1 cellular context compared by ENCODE assay signal in the genomic region with DNA sequence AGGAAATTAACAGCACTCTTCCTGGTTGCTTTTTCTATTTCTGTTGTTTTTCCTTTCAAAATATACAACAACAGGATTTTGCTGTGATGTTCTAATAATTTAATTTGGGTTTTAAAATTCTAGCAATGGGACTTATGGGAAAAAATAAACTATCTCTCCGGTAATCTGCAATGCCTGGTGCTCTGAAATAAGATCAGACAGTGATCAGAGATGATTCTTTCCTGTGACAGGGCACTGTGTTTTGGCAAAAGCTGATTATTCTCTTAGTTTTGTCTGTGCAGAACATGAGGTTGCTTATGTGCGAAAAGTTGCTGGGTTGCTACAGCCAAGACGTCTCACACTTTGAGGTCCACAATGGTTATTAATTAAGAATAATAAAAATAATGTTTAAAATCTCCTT.
TF ChIP-seq lines count a peak whose summit lies in the region.

No MANE protein-coding gene starts in this region.

TF ChIP-seq in SK-N-SH, 30 proteins besides CTCF, POLR2A, EP300 and RAD21 (continued from another document):
- no peak for TF ChIP-seq USF1 (IDR thresholded peaks at IDR 0.05; ENCODE audit: borderline replicate concordance, low read depth)
- TF ChIP-seq TCF12 (IDR thresholded peaks at IDR 0.05): peak; percentile 29; the same call in 1 of the 2 replicates
- TF ChIP-seq GABPA (IDR thresholded peaks at IDR 0.05; ENCODE audit: low read depth): no peak
- TF ChIP-seq TAF1 (IDR thresholded peaks at IDR 0.05; ENCODE audit: borderline replicate concordance, low read depth, low read length): no peak
- no peak for TF ChIP-seq TEAD4 (IDR thresholded peaks at IDR 0.05; ENCODE audit: borderline replicate concordance, insufficient read depth)
- TF ChIP-seq ELF1 (IDR thresholded peaks at IDR 0.05): no peak
- no peak for TF ChIP-seq JUND (IDR thresholded peaks at IDR 0.05)
- TF ChIP-seq YY1 (IDR thresholded peaks at IDR 0.05; ENCODE audit: low read depth): no peak
- no peak for TF ChIP-seq RFX5 (IDR thresholded peaks at IDR 0.05; ENCODE audit: low read length)
- no peak for TF ChIP-seq POLR2AphosphoS5 (IDR thresholded peaks at IDR 0.05; ENCODE audit: low read depth, low read length)
- TF ChIP-seq, protein P1, sequence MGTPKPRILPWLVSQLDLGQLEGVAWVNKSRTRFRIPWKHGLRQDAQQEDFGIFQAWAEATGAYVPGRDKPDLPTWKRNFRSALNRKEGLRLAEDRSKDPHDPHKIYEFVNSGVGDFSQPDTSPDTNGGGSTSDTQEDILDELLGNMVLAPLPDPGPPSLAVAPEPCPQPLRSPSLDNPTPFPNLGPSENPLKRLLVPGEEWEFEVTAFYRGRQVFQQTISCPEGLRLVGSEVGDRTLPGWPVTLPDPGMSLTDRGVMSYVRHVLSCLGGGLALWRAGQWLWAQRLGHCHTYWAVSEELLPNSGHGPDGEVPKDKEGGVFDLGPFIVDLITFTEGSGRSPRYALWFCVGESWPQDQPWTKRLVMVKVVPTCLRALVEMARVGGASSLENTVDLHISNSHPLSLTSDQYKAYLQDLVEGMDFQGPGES (IDR thresholded peaks at IDR 0.05; ENCODE audit: low read depth, low read length): no peak
- no peak for TF ChIP-seq FOXM1 (IDR thresholded peaks at IDR 0.05; ENCODE audit: low read depth)
- TF ChIP-seq CHD2 (IDR thresholded peaks at IDR 0.05; ENCODE audit: low read length, partially characterized antibody): peak; percentile 78
- no peak for TF ChIP-seq NFIC (IDR thresholded peaks at IDR 0.05; ENCODE audit: borderline replicate concordance)
- TF ChIP-seq MAX (IDR thresholded peaks at IDR 0.05; ENCODE audit: low read depth): no peak
- TF ChIP-seq MEF2A (IDR thresholded peaks at IDR 0.05; ENCODE audit: borderline replicate concordance, low read depth): no peak
- no peak for TF ChIP-seq NRF1 (IDR thresholded peaks at IDR 0.05; ENCODE audit: low read depth, low read length)
- TF ChIP-seq USF2 (IDR thresholded peaks at IDR 0.05; ENCODE audit: borderline replicate concordance, low read depth, low read length): no peak
- no peak for TF ChIP-seq SIN3A (IDR thresholded peaks at IDR 0.05; ENCODE audit: borderline replicate concordance, low read depth, low read length)
- peak; percentile 80 for TF ChIP-seq GATA2 (CRISPR knock-in tag; IDR thresholded peaks at IDR 0.05)
- no peak for TF ChIP-seq RXRA (IDR thresholded peaks at IDR 0.05; ENCODE audit: borderline replicate concordance, low read depth)
- no peak for TF ChIP-seq ZBTB33 (IDR thresholded peaks at IDR 0.05; ENCODE audit: borderline replicate concordance, low read depth)
